ENCODE assay signal across 8 cellular contexts in the genomic region with DNA sequence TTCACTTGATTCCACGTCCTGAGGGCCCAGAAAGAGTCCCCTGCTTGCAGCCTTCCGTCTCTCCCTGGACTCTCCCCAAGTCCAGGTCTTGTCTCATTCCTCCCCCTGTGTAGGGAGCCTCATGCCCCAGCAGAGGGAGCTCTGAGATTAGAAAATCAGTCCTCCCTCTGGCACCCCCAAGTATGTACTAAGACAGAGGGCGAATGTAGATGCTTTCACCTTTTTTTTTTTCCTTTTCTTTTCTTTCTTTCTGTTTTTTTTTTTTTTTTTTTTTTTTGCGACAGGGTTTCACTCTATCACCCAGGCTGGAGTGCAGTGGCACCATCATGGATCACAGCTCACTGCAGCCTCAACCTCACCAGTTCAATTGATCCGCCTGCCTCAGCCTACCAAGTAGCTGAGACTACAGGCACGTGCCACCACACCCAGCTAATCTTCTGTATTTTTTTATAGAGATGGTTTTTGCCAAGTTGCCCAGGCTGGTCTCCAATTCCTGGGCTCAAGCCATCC. TPM values are rescaled to one million over a fixed set of nuclear protein-coding genes. Genes with fewer than 3 reads are reported as not detected.
DNase-seq lines count a peak whose midpoint lies in the region; ATAC-seq and TF ChIP-seq lines count a peak whose summit lies in the region.

No MANE protein-coding gene starts in this region.

- no peak overlapping the region for H3K4me3 ChIP-seq in HAP-1
- no peak overlapping the region for H3K4me3 ChIP-seq in SU-DHL-6 (ENCODE audit: insufficient read depth, low read length, poor library complexity, severe bottlenecking)
- no peak overlapping the region for H3K4me3 ChIP-seq in adrenal gland
- no peak overlapping the region for H3K4me3 ChIP-seq in right atrium auricular region
- H3K4me3 ChIP-seq in gastrocnemius medialis, result no peak overlapping the region

- WGBS in adrenal gland, 4 donors, result 20 to 25% (median 23%) methylated on average over 6 of the region's 6 CpGs

- H3K27ac ChIP-seq in SU-DHL-6 (ENCODE audit: low read depth, low read length) (no peak overlapping the region), adrenal gland (peak overlapping the region in 2 of 5 donors; percentile 89 to 90), right atrium auricular region (no peak overlapping the region), gastrocnemius medialis (no peak overlapping the region)

- H3K4me1 ChIP-seq in HAP-1 (peaks cover 13% of the 10 kb centered on the region), adrenal gland (replicated peaks in 1 of 2) (peaks cover 3 to 19% of the 10 kb centered on the region in 2 donors), right atrium auricular region (peaks cover 0 to 22% of the 10 kb centered on the region in 2 donors), gastrocnemius medialis (peaks cover 11 to 16% of the 10 kb centered on the region in 2 donors)

- H3K9me3 ChIP-seq in HAP-1 (no peaks in the 10 kb centered on the region), SU-DHL-6 (ENCODE audit: insufficient read depth, low read length) (no peaks in the 10 kb centered on the region), adrenal gland (replicated peaks in 1 of 3) (no peaks in the 10 kb centered on the region), right atrium auricular region (no peaks in the 10 kb centered on the region), gastrocnemius medialis (no peaks in the 10 kb centered on the region)

- no peak overlapping the region for H3K9ac ChIP-seq in SU-DHL-6 (ENCODE audit: low read length)

- H3K4me2 ChIP-seq in SU-DHL-6 (ENCODE audit: low read depth, low read length, poor library complexity, severe bottlenecking), result no peak overlapping the region

- H3K79me2 ChIP-seq in SU-DHL-6 (ENCODE audit: insufficient read depth, low read length), result no peaks in the 10 kb centered on the region

- H4K20me1 ChIP-seq in SU-DHL-6 (ENCODE audit: low read depth, low read length), result no peaks in the 10 kb centered on the region

- DNase-seq in EH (ENCODE audit: low read depth) (peak; percentile 88), HAP-1 (ENCODE audit: low spot score in 2 of 2) (peak; percentile 77 to 85), NCI-H1092 (lab: John Stamatoyannopoulos, UW) (peak; percentile 71), adrenal gland (peak; percentile 84 to 95 (median 90)), right atrium auricular region (ENCODE audit: low spot score) (peak; percentile 92), gastrocnemius medialis (peak; percentile 66 to 83)

- in situ Hi-C loops in HAP-1 (cut with MboI; ENCODE audit: low sequenced_read_pairs), result loop anchor here (5.0 kb wide), 1 partner anchor 91 kb away; the partner anchor contains the start of gene TLX1
- in situ Hi-C loops in gastrocnemius medialis (cut with MboI; ENCODE audit: low sequenced_read_pairs in 4 of 4), result loop anchor here in 1 of 4 donors (10.0 kb wide), 1 partner anchor 103 kb away; no protein-coding TSS in a partner anchor

- ATAC-seq in gastrocnemius medialis, result peak; percentile 83 to 84
- ATAC-seq in GM18519 (IDR thresholded peaks at IDR 0.05; ENCODE audit: low FRiP score, unreplicated experiment), result no peak

- peak; percentile 78 for TF ChIP-seq CTCF in SU-DHL-6 (IDR thresholded peaks at IDR 0.05; ENCODE audit: insufficient read depth, low read length, poor library complexity, severe bottlenecking)
- peak; percentile 73 to 95 (median 82) for TF ChIP-seq CTCF in adrenal gland (IDR thresholded peaks at IDR 0.05)
- TF ChIP-seq CTCF in right atrium auricular region (IDR thresholded peaks at IDR 0.05), result peak; percentile 81 to 83
- TF ChIP-seq CTCF in gastrocnemius medialis (IDR thresholded peaks at IDR 0.05 in 4 of 5, conservative IDR thresholded peaks at IDR 0.05 in 1 of 5), result peak; percentile 74 to 87 (median 80)

- peaks cover 11% of the 10 kb centered on the region for H3F3A ChIP-seq in SU-DHL-6 (ENCODE audit: insufficient read depth)

- no peak overlapping the region for H2AFZ ChIP-seq in SU-DHL-6 (ENCODE audit: low read depth, low read length, severe bottlenecking)

- no peaks in the 10 kb centered on the region for H3K9me2 ChIP-seq in SU-DHL-6 (replicated peaks; ENCODE audit: insufficient read depth, low read length)

- no peak for TF ChIP-seq POLR2A in adrenal gland (IDR thresholded peaks at IDR 0.05)
- TF ChIP-seq POLR2A in gastrocnemius medialis (IDR thresholded peaks at IDR 0.05), result no peak

- H3K27me3 ChIP-seq in HAP-1 (ENCODE audit: low read depth), result no peaks in the 10 kb centered on the region
- H3K27me3 ChIP-seq in SU-DHL-6 (ENCODE audit: low read length), result no peaks in the 10 kb centered on the region
- no peaks in the 10 kb centered on the region for H3K27me3 ChIP-seq in adrenal gland
- no peaks in the 10 kb centered on the region for H3K27me3 ChIP-seq in right atrium auricular region
- H3K27me3 ChIP-seq in gastrocnemius medialis, result no peaks in the 10 kb centered on the region

- intact Hi-C loops in adrenal gland (cut with DNase I), result no loop called here
- intact Hi-C loops in gastrocnemius medialis (cut with DNase I; ENCODE audit: low total_unique reads), result loop anchor here (1.0 kb wide), 1 partner anchor 26 kb away; no protein-coding TSS in a partner anchor

- H3K36me3 ChIP-seq in HAP-1 (replicated peaks) (no peaks in the 10 kb centered on the region; the same call in none of the 2 replicates), SU-DHL-6 (ENCODE audit: low read length) (no peaks in the 10 kb centered on the region), adrenal gland (replicated peaks in 1 of 2) (peaks cover 0 to 38% of the 10 kb centered on the region in 2 donors), right atrium auricular region (peaks cover 25% of the 10 kb centered on the region), gastrocnemius medialis (peaks cover 0 to 13% of the 10 kb centered on the region in 2 donors)

RNA-seq across cellular contexts. Expression of gene SFXN3, which starts 10.3 kb away (rescaled TPM):
- 10 to 100 TPM; 20.4 to 54.0 (median 36.3) TPM for total RNA-seq in adrenal gland
- polyA plus RNA-seq in adrenal gland, result 10 to 100 TPM; 24.1 to 32.8 (median 25.7) TPM
- total RNA-seq in right atrium auricular region, result 10 to 100 TPM; 16.4 to 42.9 TPM
- total RNA-seq in gastrocnemius medialis, result 1 to 10 TPM; 4.2 to 9.5 (median 7.0) TPM

RNA-seq across cellular contexts. Expression of gene PDZD7, which starts 10.4 kb away (rescaled TPM):
- total RNA-seq in adrenal gland (1 to 10 TPM in 2 of 8 donors, under 1 TPM in 5, not detected in 1; 0.13 to 1.9 (median 0.60) TPM), right atrium auricular region (1 to 10 TPM in 1 of 2 donors, under 1 TPM in 1; 0.59 to 1.3 TPM), gastrocnemius medialis (under 1 TPM in 1 of 4 donors, not detected in 3; 0.11 TPM)
- polyA plus RNA-seq in adrenal gland, result 1 to 10 TPM in 2 of 3 donors, under 1 TPM in 1; 0.18 to 3.5 (median 1.0) TPM

RNA-seq across cellular contexts. Expression of gene KAZALD1, which starts 20.5 kb away (rescaled TPM):
- total RNA-seq in adrenal gland (1 to 10 TPM; 1.3 to 5.4 (median 2.1) TPM), right atrium auricular region (1 to 10 TPM; 7.0 to 7.5 TPM), gastrocnemius medialis (1 to 10 TPM; 1.7 to 3.6 (median 2.2) TPM)
- 1 to 10 TPM in 2 of 3 donors, under 1 TPM in 1; 0.55 to 3.9 (median 2.9) TPM for polyA plus RNA-seq in adrenal gland

RNA-seq across cellular contexts. Expression of gene LZTS2, which starts 41.7 kb away (rescaled TPM):
- total RNA-seq in adrenal gland (100 to 1,000 TPM in 4 of 8 donors, 10 to 100 TPM in 4; 45.6 to 161 (median 101) TPM), right atrium auricular region (10 to 100 TPM; 40.0 to 71.0 TPM), gastrocnemius medialis (10 to 100 TPM; 22.5 to 44.7 (median 26.7) TPM)
- 100 to 1,000 TPM in 2 of 3 donors, 10 to 100 TPM in 1; 12.2 to 232 (median 126) TPM for polyA plus RNA-seq in adrenal gland

RNA-seq across cellular contexts. Expression of gene TWNK, which starts 54.0 kb away (rescaled TPM):
- total RNA-seq in adrenal gland (10 to 100 TPM in 4 of 8 donors, 1 to 10 TPM in 4; 5.3 to 14.2 (median 10.2) TPM), right atrium auricular region (1 to 10 TPM; 5.5 to 7.1 TPM), gastrocnemius medialis (10 to 100 TPM in 2 of 4 donors, 1 to 10 TPM in 2; 8.2 to 19.8 (median 10.0) TPM)
- 10 to 100 TPM in 1 of 3 donors, 1 to 10 TPM in 2; 7.6 to 21.8 (median 9.0) TPM for polyA plus RNA-seq in adrenal gland
